Comparison of ENCODE assay signal across 8 cellular contexts in the genomic region with DNA sequence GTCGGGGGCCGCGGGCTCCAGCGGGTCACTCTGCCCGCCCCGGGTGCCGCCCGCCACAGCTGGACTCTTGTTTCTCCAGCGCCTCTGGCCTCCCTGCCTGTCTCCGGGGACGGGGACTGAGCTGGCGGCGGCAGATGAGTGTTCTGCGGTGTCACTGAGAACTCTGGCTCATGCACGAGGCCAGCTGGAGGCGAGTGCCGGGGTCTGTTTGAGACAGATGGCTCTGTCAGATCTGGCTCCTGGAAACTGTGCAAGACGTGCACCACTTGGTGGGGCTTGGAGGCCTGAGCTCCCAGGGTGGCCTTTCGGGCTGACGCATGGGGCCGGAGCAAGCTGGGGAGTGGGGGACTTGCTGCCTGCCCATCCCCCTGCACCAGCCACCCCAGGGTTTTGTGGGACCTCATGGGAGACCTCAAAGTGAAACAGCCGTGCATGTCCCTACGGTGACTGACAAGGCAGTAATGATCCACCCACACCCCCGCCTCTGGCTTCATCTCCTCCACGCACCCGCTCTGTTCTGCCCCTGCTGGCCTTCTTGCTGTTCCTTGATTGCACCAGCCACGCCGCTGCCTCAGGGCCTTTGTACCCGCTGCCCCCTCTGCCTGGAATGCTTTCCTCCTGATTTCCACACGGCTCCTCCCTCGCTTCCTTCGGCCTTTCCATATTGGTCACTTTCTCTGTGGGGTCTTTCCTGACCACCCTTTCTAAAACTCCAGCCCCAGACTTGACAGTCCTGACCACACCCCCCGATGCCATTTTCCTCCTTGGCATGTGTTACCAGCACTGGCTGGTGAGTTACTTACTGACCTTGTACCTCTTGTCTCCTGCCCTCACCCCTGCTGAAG.
DNase-seq lines count a peak whose midpoint lies in the region; ATAC-seq and TF ChIP-seq lines count a peak whose summit lies in the region.
"Had no signal": no experiment of that assay in that cellular context is flagged by ENCODE, and none has a peak within 500 bp of the region (broad histone marks: within the 10 kb centered on the region; RNA-seq: fewer than 3 reads in every experiment).

No MANE protein-coding gene starts in this region.

- H3K27me3 Mint-ChIP-seq in naive thymus-derived CD8-positive, alpha-beta T cell, result no peaks in the 10 kb centered on the region

- H3K27ac Mint-ChIP-seq in naive thymus-derived CD8-positive, alpha-beta T cell, result no peak overlapping the region

- H3K9me3 Mint-ChIP-seq in naive thymus-derived CD8-positive, alpha-beta T cell, result no peaks in the 10 kb centered on the region

- TF ChIP-seq CTCF in NB4 (IDR thresholded peaks at IDR 0.05; ENCODE audit: low read depth, low read length) (no peak), lower lobe of right lung (IDR thresholded peaks at IDR 0.05) (no peak), upper lobe of left lung (IDR thresholded peaks at IDR 0.05) (no peak)

- DNase-seq in NB4 (ENCODE audit: low read depth), result peak; percentile 28
- DNase-seq in cerebellum (ENCODE audit: low spot score), result peak; percentile 71
- peak; percentile 62 for DNase-seq in lower lobe of right lung
- peak; percentile 36 to 88 for DNase-seq in upper lobe of left lung
- DNase-seq in naive thymus-derived CD8-positive, alpha-beta T cell, result no peak
- DNase-seq in NCI-H748 treated with DMSO at 0.1 percent for 48 hours (lab: John Stamatoyannopoulos, UW), result no peak
- DNase-seq in activated CD8-positive, alpha-beta memory T cell treated with anti-CD3 and anti-CD28 coated beads, Interleukin-2, amount 50 U/mL, for 48 hours, result no peak

- 84 to 87% methylated on average over 13 to 30 of the region's 33 CpGs for WGBS in upper lobe of left lung, 2 donors

- H3K27ac ChIP-seq in lower lobe of right lung (peak overlapping the region; percentile 47), upper lobe of left lung (peak overlapping the region; percentile 24 to 68 (median 46))
- H3K27ac ChIP-seq: VCaP had no signal

- TF ChIP-seq POLR2A in NB4 (IDR thresholded peaks at IDR 0.05; ENCODE audit: extremely low read depth, insufficient read length) (no peak), upper lobe of left lung (IDR thresholded peaks at IDR 0.05) (no peak)

- no peak overlapping the region for H3K4me3 ChIP-seq in NB4 (ENCODE audit: low read depth, low read length)
- H3K4me3 ChIP-seq in lower lobe of right lung, result no peak overlapping the region
- H3K4me3 ChIP-seq in upper lobe of left lung, result no peak overlapping the region

- H3K4me1 ChIP-seq in lower lobe of right lung (peaks cover 21% of the 10 kb centered on the region), upper lobe of left lung (peaks cover 0 to 12% (median 5%) of the 10 kb centered on the region in 4 donors)

- H3K4me1 Mint-ChIP-seq in naive thymus-derived CD8-positive, alpha-beta T cell, result no peaks in the 10 kb centered on the region

- H3K9me3 ChIP-seq in lower lobe of right lung (no peaks in the 10 kb centered on the region), upper lobe of left lung (no peaks in the 10 kb centered on the region)

- no peak overlapping the region for H3K4me3 Mint-ChIP-seq in naive thymus-derived CD8-positive, alpha-beta T cell

- POLR2A ChIA-PET in naive thymus-derived CD8-positive, alpha-beta T cell (lab: Charles Lee), result no interaction called here

- intact Hi-C loops in lower lobe of right lung (cut with DNase I), result no loop called here

- H3K36me3 Mint-ChIP-seq in naive thymus-derived CD8-positive, alpha-beta T cell, result no peaks in the 10 kb centered on the region

- H3K27me3 ChIP-seq in lower lobe of right lung (ENCODE audit: low read depth), result peaks cover 5% of the 10 kb centered on the region
- no peaks in the 10 kb centered on the region for H3K27me3 ChIP-seq in upper lobe of left lung

- H3K36me3 ChIP-seq in lower lobe of right lung, result no peaks in the 10 kb centered on the region
- no peaks in the 10 kb centered on the region for H3K36me3 ChIP-seq in upper lobe of left lung

- peak; percentile 52 to 55 for ATAC-seq in lower lobe of right lung
- peak; percentile 3 to 21 for ATAC-seq in upper lobe of left lung (ENCODE audit: low FRiP score in 2 of 2)
- no peak for ATAC-seq in naive thymus-derived CD8-positive, alpha-beta T cell

- TF ChIP-seq EP300 in upper lobe of left lung (IDR thresholded peaks at IDR 0.05), result no peak

Comparison
In these comparisons a context has a peak if more than half of its experiments do, and no peak if none do; other contexts are left out.
1. DNase-seq: peak in NB4 (single experiment), cerebellum (single experiment), lower lobe of right lung (single experiment) and upper lobe of left lung (2 of 2); none in naive thymus-derived CD8-positive, alpha-beta T cell (0 of 10), NCI-H748 treated with DMSO at 0.1 percent for 48 hours (single experiment) and activated CD8-positive, alpha-beta memory T cell treated with anti-CD3 and anti-CD28 coated beads, Interleukin-2, amount 50 U/mL, for 48 hours (single experiment).
2. ATAC-seq: peak in lower lobe of right lung (2 of 2) and upper lobe of left lung (2 of 2); none in naive thymus-derived CD8-positive, alpha-beta T cell (0 of 2).